19 cellular contexts compared by ENCODE assay signal in the genomic region with DNA sequence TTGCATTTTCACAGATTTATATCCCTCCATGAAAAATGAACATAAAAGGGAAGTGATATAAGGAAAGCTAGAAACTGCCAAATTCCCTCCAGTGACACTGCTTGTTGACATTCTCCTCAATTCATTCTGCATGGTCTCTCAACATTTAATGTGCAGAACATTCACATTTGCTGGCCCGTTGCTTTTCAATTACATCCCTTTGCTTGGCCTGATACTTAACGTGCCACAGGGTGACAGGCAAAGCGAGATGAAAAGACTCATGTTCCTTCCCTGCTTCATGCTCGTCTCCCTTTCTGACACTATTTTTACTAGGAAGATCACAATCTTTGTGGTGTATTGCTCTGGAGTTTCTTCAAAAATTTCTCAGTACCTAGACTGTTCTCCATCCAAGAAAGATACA.
A peak's percentile ranks its signal among the peaks of the same experiment; 100 is the strongest.
DNase-seq lines count a peak whose midpoint lies in the region; FAIRE-seq and TF ChIP-seq lines count a peak whose summit lies in the region.
"Had no signal": no experiment of that assay in that cellular context is flagged by ENCODE, and none has a peak within 500 bp of the region (broad histone marks: within the 10 kb centered on the region; RNA-seq: fewer than 3 reads in every experiment).

No MANE protein-coding gene starts in this region.

- H3K9me3 Mint-ChIP-seq in astrocyte (ENCODE audit: unreplicated experiment) (no peaks in the 10 kb centered on the region), neural progenitor cell (no peaks in the 10 kb centered on the region)
- H3K9me3 Mint-ChIP-seq in activated T-helper 2 cell treated with anti-CD3 and anti-CD28 coated beads, Interferon-gamma antibody, Interleukin-2, Interleukin-4, amounts not matched to agents 10 μg/mL and 5 μg/mL and 100 μg/mL, durations not matched to agents 14 hours and 24 hours and 36 hours = no peaks in the 10 kb centered on the region

- H3K27me3 Mint-ChIP-seq in astrocyte (ENCODE audit: low read depth, unreplicated experiment) (no peaks in the 10 kb centered on the region), neural progenitor cell (ENCODE audit: insufficient read depth, low read depth) (peaks cover 4% of the 10 kb centered on the region)
- H3K27me3 Mint-ChIP-seq in activated T-helper 2 cell treated with anti-CD3 and anti-CD28 coated beads, Interferon-gamma antibody, Interleukin-2, Interleukin-4, amounts not matched to agents 10 μg/mL and 5 μg/mL and 100 μg/mL, durations not matched to agents 14 hours and 24 hours and 36 hours (ENCODE audit: low read depth) = no peaks in the 10 kb centered on the region

- H3K9me3 ChIP-seq in astrocyte (ENCODE audit: insufficient read depth, low read depth, low read length) = no peaks in the 10 kb centered on the region
- H3K9me3 ChIP-seq in neural progenitor cell (ENCODE audit: low read depth) = no peaks in the 10 kb centered on the region
- H3K9me3 ChIP-seq: BLaER1 had no signal

- H3K27ac ChIP-seq in astrocyte (ENCODE audit: low read depth, low read length) (no peak overlapping the region), neural progenitor cell (no peak overlapping the region)
- H3K27ac ChIP-seq: BLaER1, GM23248, HL-60 had no signal

- no peak overlapping the region for H3K27ac Mint-ChIP-seq in astrocyte (ENCODE audit: unreplicated experiment)
- peak overlapping the region; percentile 9 for H3K27ac Mint-ChIP-seq in neural progenitor cell
- no peak overlapping the region for H3K27ac Mint-ChIP-seq in activated T-helper 2 cell treated with anti-CD3 and anti-CD28 coated beads, Interferon-gamma antibody, Interleukin-2, Interleukin-4, amounts not matched to agents 10 μg/mL and 5 μg/mL and 100 μg/mL, durations not matched to agents 14 hours and 24 hours and 36 hours

- H3K27me3 ChIP-seq in astrocyte (ENCODE audit: insufficient read depth, low read length) (no peaks in the 10 kb centered on the region), neural progenitor cell (no peaks in the 10 kb centered on the region)
- H3K27me3 ChIP-seq: BLaER1 had no signal

- no peaks in the 10 kb centered on the region for H3F3A ChIP-seq in neural progenitor cell (ENCODE audit: low read depth)

- H2AFZ ChIP-seq in astrocyte (ENCODE audit: low read depth, low read length) = peak overlapping the region; percentile 49
- no peak overlapping the region for H2AFZ ChIP-seq in neural progenitor cell (replicated peaks)
- H2AFZ ChIP-seq: GM23248 had no signal

- H3K4me3 Mint-ChIP-seq in astrocyte (ENCODE audit: unreplicated experiment) (no peak overlapping the region), neural progenitor cell (no peak overlapping the region)
- H3K4me3 Mint-ChIP-seq in activated T-helper 2 cell treated with anti-CD3 and anti-CD28 coated beads, Interferon-gamma antibody, Interleukin-2, Interleukin-4, amounts not matched to agents 10 μg/mL and 5 μg/mL and 100 μg/mL, durations not matched to agents 14 hours and 24 hours and 36 hours (ENCODE audit: low read depth) = no peak overlapping the region

- no peaks in the 10 kb centered on the region for H3K79me2 ChIP-seq in astrocyte (ENCODE audit: insufficient read depth, low read length)
- H3K79me2 ChIP-seq in neural progenitor cell (ENCODE audit: low read depth) = no peaks in the 10 kb centered on the region

- intact Hi-C loops in activated T-helper 2 cell treated with anti-CD3 and anti-CD28 coated beads, Interferon-gamma antibody, Interleukin-2, Interleukin-4, amounts not matched to agents 10 μg/mL and 5 μg/mL and 100 μg/mL, durations not matched to agents 14 hours and 24 hours and 36 hours (cut with micrococcal nuclease) = no loop called here

- no peaks in the 10 kb centered on the region for H3K4me1 Mint-ChIP-seq in astrocyte (ENCODE audit: low read depth, unreplicated experiment)
- peaks cover 13% of the 10 kb centered on the region for H3K4me1 Mint-ChIP-seq in neural progenitor cell
- H3K4me1 Mint-ChIP-seq in activated T-helper 2 cell treated with anti-CD3 and anti-CD28 coated beads, Interferon-gamma antibody, Interleukin-2, Interleukin-4, amounts not matched to agents 10 μg/mL and 5 μg/mL and 100 μg/mL, durations not matched to agents 14 hours and 24 hours and 36 hours (ENCODE audit: low read depth) = no peaks in the 10 kb centered on the region

- no peak for FAIRE-seq in astrocyte (lab: Jason Lieb, UNC)
- FAIRE-seq: GM12878, GM18507 had no signal

- H3K4me3 ChIP-seq in astrocyte (ENCODE audit: insufficient read depth, low read depth, low read length) (no peak overlapping the region), neural progenitor cell (no peak overlapping the region)
- H3K4me3 ChIP-seq: BLaER1, GM12878, GM23248 had no signal

- no peaks in the 10 kb centered on the region for H3K4me1 ChIP-seq in astrocyte (ENCODE audit: insufficient read depth, low read length)
- no peaks in the 10 kb centered on the region for H3K4me1 ChIP-seq in neural progenitor cell
- H3K4me1 ChIP-seq: BLaER1 had no signal

- no peak for TF ChIP-seq CTCF in astrocyte (IDR thresholded peaks at IDR 0.05; ENCODE audit: insufficient read depth, low read depth, low read length)
- TF ChIP-seq CTCF in neural progenitor cell (IDR thresholded peaks at IDR 0.05) = no peak

- H3K36me3 Mint-ChIP-seq in astrocyte (ENCODE audit: low read depth, unreplicated experiment) (no peaks in the 10 kb centered on the region), neural progenitor cell (no peaks in the 10 kb centered on the region)
- no peaks in the 10 kb centered on the region for H3K36me3 Mint-ChIP-seq in activated T-helper 2 cell treated with anti-CD3 and anti-CD28 coated beads, Interferon-gamma antibody, Interleukin-2, Interleukin-4, amounts not matched to agents 10 μg/mL and 5 μg/mL and 100 μg/mL, durations not matched to agents 14 hours and 24 hours and 36 hours (ENCODE audit: low read depth)

- H3K9ac ChIP-seq in astrocyte (ENCODE audit: low read length) (no peak overlapping the region), neural progenitor cell (no peak overlapping the region)
- H3K9ac ChIP-seq: BLaER1, GM23248 had no signal

- DNase-seq in NCI-H2107 treated with DMSO at 0.1 percent for 48 hours (lab: John Stamatoyannopoulos, UW; ENCODE audit: unreplicated experiment) = peak; percentile 19
- DNase-seq in NCI-H2107 (lab: John Stamatoyannopoulos, UW) = no peak
- peak; percentile 71 for DNase-seq in NCI-H187 treated with DMSO at 0.1 percent for 48 hours (lab: John Stamatoyannopoulos, UW)
- DNase-seq in astrocyte (ENCODE audit: low read depth) = no peak
- no peak for DNase-seq in neural progenitor cell (ENCODE audit: low spot score)
- DNase-seq in activated T-helper 2 cell treated with anti-CD3 and anti-CD28 coated beads, Interferon-gamma antibody, Interleukin-2, Interleukin-4, amounts not matched to agents 10 μg/mL and 5 μg/mL and 100 μg/mL, durations not matched to agents 14 hours and 24 hours and 36 hours (ENCODE audit: low spot score) = no peak
- DNase-seq in cerebellar nuclear complex (lab: John Stamatoyannopoulos, UW) = no peak
- DNase-seq in epidermal melanocyte (ENCODE audit: insufficient read length, low spot score) = no peak
- DNase-seq: 8988T, AML-193, Calu3, DMS 273 treated with DMSO at 0.1 percent for 48 hours, DMS79, GM23248, H7 had no signal

- no peaks in the 10 kb centered on the region for H3K36me3 ChIP-seq in astrocyte (ENCODE audit: insufficient read depth, low read length)
- H3K36me3 ChIP-seq in neural progenitor cell = no peaks in the 10 kb centered on the region
- H3K36me3 ChIP-seq: BLaER1 had no signal

- H3K4me2 ChIP-seq in astrocyte (ENCODE audit: low read length) (no peak overlapping the region), neural progenitor cell (no peak overlapping the region)
- H3K4me2 ChIP-seq: BLaER1 had no signal

- no peaks in the 10 kb centered on the region for H4K20me1 ChIP-seq in astrocyte (ENCODE audit: insufficient read depth, low read length)
- H4K20me1 ChIP-seq in neural progenitor cell (ENCODE audit: low read depth) = no peaks in the 10 kb centered on the region
- H4K20me1 ChIP-seq: BLaER1 had no signal

Comparison
In these comparisons a context has a peak if more than half of its experiments do, and no peak if none do; other contexts are left out.
1. DNase-seq: peak in NCI-H2107 treated with DMSO at 0.1 percent for 48 hours (single experiment) and NCI-H187 treated with DMSO at 0.1 percent for 48 hours (single experiment); none in NCI-H2107 (single experiment), astrocyte (single experiment), neural progenitor cell (single experiment), activated T-helper 2 cell treated with anti-CD3 and anti-CD28 coated beads, Interferon-gamma antibody, Interleukin-2, Interleukin-4, amounts not matched to agents 10 μg/mL and 5 μg/mL and 100 μg/mL, durations not matched to agents 14 hours and 24 hours and 36 hours (single experiment), cerebellar nuclear complex (0 of 2) and epidermal melanocyte (single experiment).